Comparison of ENCODE assay signal across 19 cellular contexts in genomic region chr4:7222521-7222920, GRCh38. TPM values are rescaled to one million over a fixed set of nuclear protein-coding genes. Genes with fewer than 3 reads are reported as not detected.
DNase-seq lines count a peak whose midpoint lies in the region; ATAC-seq and TF ChIP-seq lines count a peak whose summit lies in the region.
"Had no signal": no experiment of that assay in that cellular context is flagged by ENCODE, and none has a peak within 500 bp of the region (broad histone marks: within the 10 kb centered on the region; RNA-seq: fewer than 3 reads in every experiment).

No MANE protein-coding gene starts in this region.

- no peaks in the 10 kb centered on the region for H3K9me3 Mint-ChIP-seq in CD4-positive, alpha-beta T cell
- H3K9me3 Mint-ChIP-seq in stimulated activated effector memory CD8-positive, alpha-beta T cell treated with anti-CD3 and anti-CD28 coated beads, Interleukin-12 subunit alpha, Interleukin-12 subunit beta, amount 100 ng/mL, for 72 hours: no peaks in the 10 kb centered on the region
- H3K9me3 Mint-ChIP-seq: CD8-positive, alpha-beta T cell; GM23338; HFFc6 had no signal

- no peak overlapping the region for H3K4me3 ChIP-seq in left ventricle myocardium inferior
- H3K4me3 ChIP-seq in WERI-Rb-1 (ENCODE audit: low read depth, low read length): no peak overlapping the region
- H3K4me3 ChIP-seq in SJCRH30: no peak overlapping the region
- H3K4me3 ChIP-seq: A549, GM23338 had no signal

- H3K4me3 Mint-ChIP-seq in CD4-positive, alpha-beta T cell: no peak overlapping the region
- no peak overlapping the region for H3K4me3 Mint-ChIP-seq in stimulated activated effector memory CD8-positive, alpha-beta T cell treated with anti-CD3 and anti-CD28 coated beads, Interleukin-12 subunit alpha, Interleukin-12 subunit beta, amount 100 ng/mL, for 72 hours
- H3K4me3 Mint-ChIP-seq: CD14-positive monocyte; CD8-positive, alpha-beta T cell; GM23338; HFFc6 had no signal

- CTCF ChIA-PET in CD4-positive, alpha-beta T cell (lab: Charles Lee): no interaction called here

- H3K27ac ChIP-seq in left ventricle myocardium inferior (replicated peaks) (no peak overlapping the region), WERI-Rb-1 (peak overlapping the region; percentile 99), SJCRH30 (no peak overlapping the region)
- H3K27ac ChIP-seq in CD4-positive, alpha-beta T cell (ENCODE audit: low read depth, low read length): no peak overlapping the region
- H3K27ac ChIP-seq: 22Rv1, HL-60 had no signal

- H3K9me3 ChIP-seq in left ventricle myocardium inferior (replicated peaks) (no peaks in the 10 kb centered on the region), WERI-Rb-1 (ENCODE audit: severe bottlenecking) (no peaks in the 10 kb centered on the region), SJCRH30 (replicated peaks) (no peaks in the 10 kb centered on the region)
- H3K9me3 ChIP-seq in CD4-positive, alpha-beta T cell (ENCODE audit: control insufficient read depth, low read length): no peaks in the 10 kb centered on the region
- H3K9me3 ChIP-seq: A549 had no signal

- DNase-seq in Right ventricle myocardium inferior (ENCODE audit: missing footprints) (no peak), left ventricle myocardium inferior (no peak), WERI-Rb-1 (no peak), myocyte (ENCODE audit: low read depth) (peak; percentile 72), SJCRH30 (no peak)
- DNase-seq in CD4-positive, alpha-beta T cell: no peak
- no peak for DNase-seq in stimulated activated effector memory CD8-positive, alpha-beta T cell treated with anti-CD3 and anti-CD28 coated beads, Interleukin-12 subunit alpha, Interleukin-12 subunit beta, amount 100 ng/mL, for 72 hours (ENCODE audit: low spot score in 2 of 2)
- DNase-seq: AML-193; Calu3; CD8-positive, alpha-beta T cell; DMS79 treated with DMSO at 0.1 percent for 48 hours; GF-D8; HFFc6 had no signal

- no peaks in the 10 kb centered on the region for H3K27me3 ChIP-seq in left ventricle myocardium inferior (ENCODE audit: low read depth)
- no peaks in the 10 kb centered on the region for H3K27me3 ChIP-seq in WERI-Rb-1 (ENCODE audit: insufficient read depth, low read depth, severe bottlenecking)
- H3K27me3 ChIP-seq in SJCRH30: peaks cover 6% of the 10 kb centered on the region; the same call in 1 of the 2 replicates
- H3K27me3 ChIP-seq in CD4-positive, alpha-beta T cell (ENCODE audit: control insufficient read depth, insufficient read depth, low read length): no peaks in the 10 kb centered on the region

- POLR2A ChIA-PET in CD4-positive, alpha-beta T cell (lab: Charles Lee): no interaction called here

- intact Hi-C loops in Right ventricle myocardium inferior (cut with DNase I) (no loop called here), left ventricle myocardium inferior (cut with micrococcal nuclease) (no loop called here)
- intact Hi-C loops in CD4-positive, alpha-beta T cell (cut with DNase I, micrococcal nuclease): no loop called here

- no peaks in the 10 kb centered on the region for H3K27me3 Mint-ChIP-seq in CD4-positive, alpha-beta T cell

- no peaks in the 10 kb centered on the region for H3K36me3 ChIP-seq in left ventricle myocardium inferior
- H3K36me3 ChIP-seq in WERI-Rb-1: peaks cover 22% of the 10 kb centered on the region
- no peaks in the 10 kb centered on the region for H3K36me3 ChIP-seq in SJCRH30

- H3K36me3 Mint-ChIP-seq in CD4-positive, alpha-beta T cell (ENCODE audit: low read depth): no peaks in the 10 kb centered on the region
- no peaks in the 10 kb centered on the region for H3K36me3 Mint-ChIP-seq in stimulated activated effector memory CD8-positive, alpha-beta T cell treated with anti-CD3 and anti-CD28 coated beads, Interleukin-12 subunit alpha, Interleukin-12 subunit beta, amount 100 ng/mL, for 72 hours
- H3K36me3 Mint-ChIP-seq: CD14-positive monocyte; CD8-positive, alpha-beta T cell had no signal

- no peak for TF ChIP-seq CTCF in left ventricle myocardium inferior (IDR thresholded peaks at IDR 0.05; ENCODE audit: borderline replicate concordance)
- no peak for TF ChIP-seq CTCF in WERI-Rb-1 (IDR thresholded peaks at IDR 0.05; ENCODE audit: low read depth, low read length)
- no peak for TF ChIP-seq CTCF in CD4-positive, alpha-beta T cell (IDR thresholded peaks at IDR 0.05)

- peak; percentile 27 for ATAC-seq in Right ventricle myocardium inferior
- ATAC-seq in CD4-positive, alpha-beta T cell (ENCODE audit: poor library complexity): no peak
- no peak for ATAC-seq in stimulated activated effector memory CD8-positive, alpha-beta T cell treated with anti-CD3 and anti-CD28 coated beads, Interleukin-12 subunit alpha, Interleukin-12 subunit beta, amount 100 ng/mL, for 72 hours
- ATAC-seq: A549; CD8-positive, alpha-beta T cell; GM23338; HCT116 had no signal

- H3K4me1 Mint-ChIP-seq in CD4-positive, alpha-beta T cell (ENCODE audit: low read depth): no peaks in the 10 kb centered on the region
- no peaks in the 10 kb centered on the region for H3K4me1 Mint-ChIP-seq in stimulated activated effector memory CD8-positive, alpha-beta T cell treated with anti-CD3 and anti-CD28 coated beads, Interleukin-12 subunit alpha, Interleukin-12 subunit beta, amount 100 ng/mL, for 72 hours
- H3K4me1 Mint-ChIP-seq: CD14-positive monocyte, GM23338 had no signal

- no peak overlapping the region for H3K27ac Mint-ChIP-seq in CD4-positive, alpha-beta T cell
- no peak overlapping the region for H3K27ac Mint-ChIP-seq in stimulated activated effector memory CD8-positive, alpha-beta T cell treated with anti-CD3 and anti-CD28 coated beads, Interleukin-12 subunit alpha, Interleukin-12 subunit beta, amount 100 ng/mL, for 72 hours
- H3K27ac Mint-ChIP-seq: CD14-positive monocyte; CD8-positive, alpha-beta T cell; GM23338; HFFc6 had no signal

- H3K4me1 ChIP-seq in left ventricle myocardium inferior (no peaks in the 10 kb centered on the region), SJCRH30 (peaks cover 12% of the 10 kb centered on the region)

RNA-seq across cellular contexts. Expression of gene SORCS2, which starts 30.2 kb away (rescaled TPM):
- total RNA-seq in Right ventricle myocardium inferior: 1.1 TPM
- total RNA-seq in left ventricle myocardium inferior: 1.2 TPM
- total RNA-seq in myocyte: 2.8 and 4.4 TPM in 2 replicates
- 21.0 TPM for polyA plus RNA-seq in myocyte (2012)
- total RNA-seq in SJCRH30 (2014; rRNA removed; shearing (Covaris generic)): 1.1 and 1.4 TPM in 2 replicates
- total RNA-seq in CD4-positive, alpha-beta T cell: not detected
- total RNA-seq: Calu3; CD8-positive, alpha-beta T cell had no signal
